Comparison of ENCODE assay signal across 8 cellular contexts in genomic region chr7:47327698-47328391, GRCh38.
DNase-seq lines count a peak whose midpoint lies in the region; FAIRE-seq and TF ChIP-seq lines count a peak whose summit lies in the region.

No MANE protein-coding gene starts in this region.

- DNase-seq in caudate nucleus (lab: John Stamatoyannopoulos, UW) (peak in 59 of 61 donors; percentile 24 to 93 (median 85)), keratinocyte (ENCODE audit: low read depth, low spot score) (no peak), small intestine (peak; percentile 50), activated gamma-delta T cell (lab: John Stamatoyannopoulos, UW) (no peak), Kasumi-1 (lab: John Stamatoyannopoulos, UW) (no peak), MV-4-11 (lab: John Stamatoyannopoulos, UW) (no peak)
- no peak for DNase-seq in activated effector memory CD4-positive, alpha-beta T cell treated with anti-CD3 and anti-CD28 coated beads, Interleukin-2, amount 50 U/mL, for 16 hours

- H3K4me2 ChIP-seq in keratinocyte (ENCODE audit: control insufficient read depth, extremely low read depth, insufficient read depth, low read depth, low read length): peak overlapping the region; percentile 75

- H3K79me2 ChIP-seq in keratinocyte (ENCODE audit: control insufficient read depth, insufficient read depth, low read length): no peaks in the 10 kb centered on the region

- dilution Hi-C loops in keratinocyte (cut with MboI; ENCODE audit: extremely low pct_ligation_motif_present, low sequenced_read_pairs): no loop called here

- 10 to 32% (median 23%) methylated on average over 22 to 24 of the region's 24 CpGs for WGBS in small intestine, 3 donors

- peak; percentile 79 for FAIRE-seq in keratinocyte (lab: Jason Lieb, UNC)
- FAIRE-seq in small intestine (lab: Jason Lieb, UNC): no peak

- H3K4me3 ChIP-seq in HUES48 (ENCODE audit: low read depth, low read length) (peak overlapping the region; percentile 59), keratinocyte (ENCODE audit: control insufficient read depth in 2 of 3, extremely low read depth in 1 of 3, insufficient read depth in 2 of 3, low read depth in 1 of 3, low read length in 3 of 3) (peak overlapping the region; percentile 25 to 46 (median 28)), small intestine (ENCODE audit: low read depth in 1 of 2, low read length in 2 of 2) (no peak overlapping the region)

- no peaks in the 10 kb centered on the region for H4K20me1 ChIP-seq in keratinocyte (ENCODE audit: control insufficient read depth, extremely low read depth, insufficient read depth, low read length)

- H3K27ac ChIP-seq in HUES48 (ENCODE audit: low read depth, low read length) (peak overlapping the region; percentile 93), caudate nucleus (ENCODE audit: low read depth, low read length) (peak overlapping the region; percentile 86), keratinocyte (ENCODE audit: control insufficient read depth, insufficient read depth, low read length) (no peak overlapping the region), small intestine (ENCODE audit: low read depth in 1 of 2, low read length in 1 of 2) (peak overlapping the region; percentile 52 to 82)

- no peaks in the 10 kb centered on the region for H3K27me3 ChIP-seq in HUES48 (ENCODE audit: control insufficient read depth, insufficient read depth, low read length)
- no peaks in the 10 kb centered on the region for H3K27me3 ChIP-seq in keratinocyte (ENCODE audit: control insufficient read depth, extremely low read depth, insufficient read depth, low read length)
- H3K27me3 ChIP-seq in small intestine (ENCODE audit: control insufficient read depth in 2 of 2, insufficient read depth in 2 of 2, low read length in 2 of 2): no peaks in the 10 kb centered on the region

- H3K9ac ChIP-seq in HUES48 (ENCODE audit: low read depth, low read length) (peak overlapping the region; percentile 40; the same call in 1 of the 2 replicates), keratinocyte (ENCODE audit: control insufficient read depth, extremely low read depth, insufficient read depth, low read length) (peak overlapping the region; percentile 45)

- H3K4me1 ChIP-seq in HUES48 (ENCODE audit: control insufficient read depth, insufficient read depth, low read length): peaks cover 37% of the 10 kb centered on the region
- peaks cover 45% of the 10 kb centered on the region for H3K4me1 ChIP-seq in keratinocyte (ENCODE audit: control insufficient read depth, extremely low read depth, insufficient read depth, low read length)
- H3K4me1 ChIP-seq in small intestine (ENCODE audit: control insufficient read depth in 2 of 2, insufficient read depth in 1 of 2, low read depth in 1 of 2, low read length in 1 of 2): peaks cover 0 to 10% of the 10 kb centered on the region in 2 donors

- H2AFZ ChIP-seq in keratinocyte (ENCODE audit: control insufficient read depth, low read length): peak overlapping the region; percentile 70

- no peaks in the 10 kb centered on the region for H3K9me1 ChIP-seq in keratinocyte (ENCODE audit: control insufficient read depth, extremely low read depth, insufficient read depth, low read length)

- no peaks in the 10 kb centered on the region for H3K36me3 ChIP-seq in HUES48 (ENCODE audit: control insufficient read depth, insufficient read depth, low read length)
- H3K36me3 ChIP-seq in keratinocyte (ENCODE audit: control insufficient read depth in 2 of 2, extremely low read depth in 1 of 2, insufficient read depth in 2 of 2, low read length in 2 of 2): no peaks in the 10 kb centered on the region
- H3K36me3 ChIP-seq in small intestine (ENCODE audit: control insufficient read depth in 2 of 2, insufficient read depth in 2 of 2, low read length in 2 of 2): peaks cover 0 to 2% of the 10 kb centered on the region in 2 donors

- no peak for TF ChIP-seq CTCF in keratinocyte (optimal IDR thresholded peaks at IDR 0.05 in 1 of 3, IDR thresholded peaks at IDR 0.05 in 1 of 3, conservative IDR thresholded peaks at IDR 0.05 in 1 of 3; ENCODE audit: extremely low read depth in 1 of 3, insufficient read depth in 2 of 3, low read length in 3 of 3)

- no peaks in the 10 kb centered on the region for H3K9me3 ChIP-seq in HUES48 (ENCODE audit: control insufficient read depth, insufficient read depth, low read length)
- H3K9me3 ChIP-seq in keratinocyte (ENCODE audit: control insufficient read depth, low read depth, low read length): no peaks in the 10 kb centered on the region
- H3K9me3 ChIP-seq in small intestine (ENCODE audit: control insufficient read depth, low read depth): no peaks in the 10 kb centered on the region

Comparison
In these comparisons a context has a peak if more than half of its experiments do, and no peak if none do; other contexts are left out.
1. H3K4me3 ChIP-seq: peak in HUES48 (single experiment) and keratinocyte (3 of 3); none in small intestine (0 of 2).
2. DNase-seq: peak in caudate nucleus (59 of 61) and small intestine (single experiment); none in keratinocyte (single experiment), activated gamma-delta T cell (single experiment), activated effector memory CD4-positive, alpha-beta T cell treated with anti-CD3 and anti-CD28 coated beads, Interleukin-2, amount 50 U/mL, for 16 hours (single experiment), Kasumi-1 (0 of 2) and MV-4-11 (single experiment).